Comparison of ENCODE assay signal across 9 cellular contexts in genomic region chr6:35368038-35368887, GRCh38. TPM values are rescaled to one million over a fixed set of nuclear protein-coding genes. Genes with fewer than 3 reads are reported as not detected.
DNase-seq lines count a peak whose midpoint lies in the region; ATAC-seq and TF ChIP-seq lines count a peak whose summit lies in the region.
"Had no signal": no experiment of that assay in that cellular context is flagged by ENCODE, and none has a peak within 500 bp of the region (broad histone marks: within the 10 kb centered on the region; RNA-seq: fewer than 3 reads in every experiment).

No MANE protein-coding gene starts in this region.

- H2AFZ ChIP-seq in mammary epithelial cell (ENCODE audit: low read depth, low read length), result no peak overlapping the region

- DNase-seq in SIG-M5 treated with dmso at 0.1 percent for 504 hours (lab: John Stamatoyannopoulos, UW; ENCODE audit: unreplicated experiment) (peak; percentile 39), SIG-M5 (lab: John Stamatoyannopoulos, UW) (no peak), MV-4-11 (lab: John Stamatoyannopoulos, UW) (peak; percentile 65), mammary epithelial cell (peak; percentile 46), NCI-H2029 treated with DMSO at 0.1 percent for 48 hours (lab: John Stamatoyannopoulos, UW) (no peak)
- DNase-seq: erythroblast had no signal

- H3K9me3 ChIP-seq in mammary epithelial cell (replicated peaks; ENCODE audit: insufficient read depth, low read length), result no peaks in the 10 kb centered on the region
- no peaks in the 10 kb centered on the region for H3K9me3 ChIP-seq in skeletal muscle tissue (ENCODE audit: control insufficient read depth in 3 of 3, low read length in 3 of 3)

- H3K27ac ChIP-seq in mammary epithelial cell (ENCODE audit: insufficient read depth, low read depth, low read length) (no peak overlapping the region), skeletal muscle tissue (ENCODE audit: low read depth, low read length) (peak overlapping the region; percentile 14)

- in situ Hi-C loops in mammary epithelial cell (cut with MboI; ENCODE audit: low sequenced_read_pairs in 2 of 2), result no loop called here

- no peak overlapping the region for H3K4me2 ChIP-seq in mammary epithelial cell (ENCODE audit: insufficient read depth, low read depth, low read length)

- no peaks in the 10 kb centered on the region for H4K20me1 ChIP-seq in mammary epithelial cell (ENCODE audit: insufficient read depth, low read length)

- ATAC-seq in GM21447 (IDR thresholded peaks at IDR 0.05; ENCODE audit: unreplicated experiment) (no peak), HG02588 (IDR thresholded peaks at IDR 0.05; ENCODE audit: unreplicated experiment) (no peak)

- no peak overlapping the region for H3K4me3 ChIP-seq in mammary epithelial cell (replicated peaks in 1 of 3; ENCODE audit: insufficient read depth in 1 of 3, low read depth in 2 of 3, low read length in 3 of 3)
- no peak overlapping the region for H3K4me3 ChIP-seq in skeletal muscle tissue (ENCODE audit: low read length in 3 of 3)

- intact Hi-C loops in mammary epithelial cell (cut with micrococcal nuclease), result no loop called here

- H3K9ac ChIP-seq in mammary epithelial cell (ENCODE audit: insufficient read depth, low read length) (no peak overlapping the region), skeletal muscle tissue (ENCODE audit: low read depth in 1 of 3, low read length in 3 of 3) (no peak overlapping the region)

- H3K4me1 ChIP-seq in mammary epithelial cell (ENCODE audit: insufficient read depth, low read length) (peaks cover 33% of the 10 kb centered on the region), skeletal muscle tissue (ENCODE audit: control insufficient read depth in 3 of 3, insufficient read depth in 3 of 3, low read length in 3 of 3) (peaks cover 34 to 66% (median 51%) of the 10 kb centered on the region in 3 donors)

- dilution Hi-C loops in mammary epithelial cell (cut with HindIII; ENCODE audit: low sequenced_read_pairs), result loop anchor here (5.0 kb wide), 2 partner anchors 74 to 91 kb away; no protein-coding TSS in a partner anchor

- no peaks in the 10 kb centered on the region for H3K36me3 ChIP-seq in mammary epithelial cell (ENCODE audit: insufficient read depth, low read length)
- peaks cover 0 to 3% (median 0%) of the 10 kb centered on the region in 3 donors for H3K36me3 ChIP-seq in skeletal muscle tissue (ENCODE audit: control insufficient read depth in 3 of 3, insufficient read depth in 3 of 3, low read length in 3 of 3)

- H3K79me2 ChIP-seq in mammary epithelial cell (ENCODE audit: insufficient read depth, low read length), result peaks cover 52% of the 10 kb centered on the region

- 100% methylated on average over 2 of the region's 2 CpGs for WGBS in mammary epithelial cell (ENCODE audit: low coverage, missing lambda C conversion rate)

- no peak for TF ChIP-seq CTCF in mammary epithelial cell (conservative IDR thresholded peaks at IDR 0.05 in 1 of 2, IDR thresholded peaks at IDR 0.05 in 1 of 2; ENCODE audit: extremely low read depth in 1 of 2, insufficient read depth in 1 of 2, low read depth in 1 of 2, low read length in 2 of 2)

- no TSS peak for BruUV-seq in mammary epithelial cell (replicated peaks; lab: Mats Ljungman, UMichigan)

- no peaks in the 10 kb centered on the region for H3K27me3 ChIP-seq in mammary epithelial cell (ENCODE audit: insufficient read depth, low read length)
- no peaks in the 10 kb centered on the region for H3K27me3 ChIP-seq in skeletal muscle tissue (ENCODE audit: control insufficient read depth in 3 of 3, insufficient read depth in 3 of 3, low read length in 3 of 3)

- CTCF ChIA-PET in mammary epithelial cell (lab: Charles Lee; ENCODE audit: low non-redundant PET), result no interaction called here

RNA-seq across cellular contexts. Expression of gene PPARD, which starts 25.9 kb away (rescaled TPM):
- total RNA-seq in mammary epithelial cell, result 10 to 100 TPM in 1 of 2 donors, 1 to 10 TPM in 1; 6.8 to 47.1 TPM
- polyA plus RNA-seq in mammary epithelial cell, result 21.6 TPM
- polyA minus RNA-seq in mammary epithelial cell, result 33.6 TPM
- 2.6 TPM for total RNA-seq in skeletal muscle tissue

Comparison
In these comparisons a context has a peak if more than half of its experiments do, and no peak if none do; other contexts are left out.
1. DNase-seq: peak in SIG-M5 treated with dmso at 0.1 percent for 504 hours (single experiment), MV-4-11 (single experiment) and mammary epithelial cell (single experiment); none in SIG-M5 (single experiment) and NCI-H2029 treated with DMSO at 0.1 percent for 48 hours (single experiment).